ENCODE assay signal across 1 cellular context in genomic region chr10:69353981-69354635, GRCh38.
TF ChIP-seq lines count a peak whose summit lies in the region.

No MANE protein-coding gene starts in this region.

TF ChIP-seq in H1, 55 proteins besides CTCF, POLR2A, EP300 and RAD21:
- TF ChIP-seq SP2 (IDR thresholded peaks at IDR 0.05; ENCODE audit: low read length) (no peak), KDM1A (IDR thresholded peaks at IDR 0.05; ENCODE audit: borderline replicate concordance, low read length) (no peak), GABPA (IDR thresholded peaks at IDR 0.05; ENCODE audit: borderline replicate concordance, insufficient read depth, low read length) (no peak), KDM5A (IDR thresholded peaks at IDR 0.05; ENCODE audit: low read length) (no peak), JUN (IDR thresholded peaks at IDR 0.05; ENCODE audit: low read depth, low read length) (no peak), TCF12 (IDR thresholded peaks at IDR 0.05; ENCODE audit: low read depth, low read length) (no peak), CBX8 (IDR thresholded peaks at IDR 0.05; ENCODE audit: borderline replicate concordance, low read depth, low read length) (no peak)
